1 cellular context compared by ENCODE assay signal in genomic region chr10:19815478-19816419, GRCh38.
TF ChIP-seq lines count a peak whose summit lies in the region.

No MANE protein-coding gene starts in this region.

TF ChIP-seq in HEK293, 187 proteins besides CTCF, POLR2A, EP300 and RAD21 (continued from another document):
- TF ChIP-seq ZNF449 (tag by site-specific recombination; IDR thresholded peaks at IDR 0.05) (0 out of 2 replicates have a peak, but pooled peaks have one; percentile 45), ZSCAN30 (tag by site-specific recombination; IDR thresholded peaks at IDR 0.05) (no peak), PRDM1 (tag by site-specific recombination; IDR thresholded peaks at IDR 0.05) (0 out of 2 replicates have a peak, but pooled peaks have one; percentile 18), GLIS2 (tag by site-specific recombination; IDR thresholded peaks at IDR 0.05) (peak; percentile 68), ZNF423 (tag by site-specific recombination; IDR thresholded peaks at IDR 0.05) (no peak), EGR2 (tag by site-specific recombination; IDR thresholded peaks at IDR 0.05; ENCODE audit: low read depth) (peak; percentile 73), PRDM10 (tag by site-specific recombination; IDR thresholded peaks at IDR 0.05) (peak; percentile 76), ZNF398 (tag by site-specific recombination; IDR thresholded peaks at IDR 0.05) (peak; percentile 81), ZNF394 (tag by site-specific recombination; IDR thresholded peaks at IDR 0.05; ENCODE audit: borderline replicate concordance) (0 out of 2 replicates have a peak, but pooled peaks have one; percentile 25), ZNF114 (tag by site-specific recombination; IDR thresholded peaks at IDR 0.05) (no peak), KLF10 (tag by site-specific recombination; IDR thresholded peaks at IDR 0.05) (no peak), ZNF362 (tag by site-specific recombination; IDR thresholded peaks at IDR 0.05) (peak; percentile 85), SP2 (tag by site-specific recombination; IDR thresholded peaks at IDR 0.05) (peak; percentile 80), KLF17 (tag by site-specific recombination; IDR thresholded peaks at IDR 0.05) (no peak), ZFP69B (tag by site-specific recombination; IDR thresholded peaks at IDR 0.05) (0 out of 2 replicates have a peak, but pooled peaks have one; percentile 34), ZXDB (tag by site-specific recombination; IDR thresholded peaks at IDR 0.05) (no peak), GLIS1 (tag by site-specific recombination; IDR thresholded peaks at IDR 0.05) (peak; percentile 38)
